Comparison of ENCODE assay signal across 8 cellular contexts in genomic region chr2:108653425-108653824, GRCh38.
DNase-seq lines count a peak whose midpoint lies in the region; ATAC-seq, FAIRE-seq and TF ChIP-seq lines count a peak whose summit lies in the region.
"Not testable (repeated sequence)": the region's sequence is repeated elsewhere in the genome, so short reads cannot be mapped to it uniquely, and the experiment has no call there.

No MANE protein-coding gene starts in this region.

- not testable (repeated sequence) for BruUV-seq in endothelial cell of umbilical vein (replicated peaks; lab: Mats Ljungman, UMichigan)

- TF ChIP-seq POLR2A in endothelial cell of umbilical vein (IDR thresholded peaks at IDR 0.05; ENCODE audit: low read depth, low read length): not testable (repeated sequence)

- H3K79me2 ChIP-seq in astrocyte (ENCODE audit: insufficient read depth, low read length): peaks cover 28% of the 10 kb centered on the region
- H3K79me2 ChIP-seq in endothelial cell of umbilical vein (ENCODE audit: control insufficient read depth, insufficient read depth, low read length): not testable (repeated sequence)

- H2AFZ ChIP-seq in astrocyte (ENCODE audit: low read depth, low read length); endothelial cell of umbilical vein (ENCODE audit: low read depth, low read length): not testable (repeated sequence)

- not testable (repeated sequence) for H3K9me3 ChIP-seq in AG04450 (ENCODE audit: control insufficient read depth, insufficient read depth, low read length); astrocyte (ENCODE audit: insufficient read depth, low read depth, low read length); endothelial cell of umbilical vein (replicated peaks; ENCODE audit: control insufficient read depth, insufficient read depth, low read length); skeletal muscle tissue (ENCODE audit: control insufficient read depth in 3 of 3, low read length in 3 of 3)

- H3K4me2 ChIP-seq in astrocyte (ENCODE audit: low read length): peak overlapping the region; percentile 46
- H3K4me2 ChIP-seq in endothelial cell of umbilical vein (ENCODE audit: insufficient read depth, low read length): not testable (repeated sequence)

- H3K9me3 Mint-ChIP-seq in activated CD4-positive, alpha-beta T cell treated with anti-CD3 and anti-CD28 coated beads for 36 hours (ENCODE audit: low read depth); astrocyte (ENCODE audit: unreplicated experiment): not testable (repeated sequence)

- H3K27ac ChIP-seq in AG04450 (ENCODE audit: low read depth, low read length): peak overlapping the region; percentile 21
- H3K27ac ChIP-seq in astrocyte (ENCODE audit: low read depth, low read length): peak overlapping the region; percentile 84
- peak overlapping the region; percentile 92 for H3K27ac ChIP-seq in endothelial cell of umbilical vein (ENCODE audit: insufficient read depth, low read depth, low read length)
- peak overlapping the region; percentile 77 for H3K27ac ChIP-seq in skeletal muscle tissue (ENCODE audit: low read depth, low read length)

- H3K36me3 Mint-ChIP-seq in activated CD4-positive, alpha-beta T cell treated with anti-CD3 and anti-CD28 coated beads for 36 hours (ENCODE audit: low read depth); astrocyte (ENCODE audit: low read depth, unreplicated experiment): not testable (repeated sequence)

- POLR2A ChIA-PET in AG04450 (lab: Yijun Ruan, JAX); activated CD4-positive, alpha-beta T cell treated with anti-CD3 and anti-CD28 coated beads for 36 hours (lab: Charles Lee); endothelial cell of umbilical vein (lab: Charles Lee): not testable (repeated sequence)

- not testable (repeated sequence) for H3K4me3 Mint-ChIP-seq in activated CD4-positive, alpha-beta T cell treated with anti-CD3 and anti-CD28 coated beads for 36 hours; astrocyte (ENCODE audit: unreplicated experiment)

- intact Hi-C loops in activated CD4-positive, alpha-beta T cell treated with anti-CD3 and anti-CD28 coated beads for 36 hours (cut with DNase I, micrococcal nuclease): loop anchor here in 1 of 2 experiments (5.0 kb wide), 1 partner anchor 64 kb away; the partner anchor contains the start of gene RANBP2
- intact Hi-C loops in endothelial cell of umbilical vein (cut with micrococcal nuclease): not testable (repeated sequence)

- not testable (repeated sequence) for ATAC-seq in activated CD4-positive, alpha-beta T cell treated with anti-CD3 and anti-CD28 coated beads for 36 hours
- peak; percentile 25 for ATAC-seq in omental fat pad (ENCODE audit: low FRiP score)

- not testable (repeated sequence) for H3K4me3 ChIP-seq in AG04450 (ENCODE audit: low read depth, low read length); astrocyte (ENCODE audit: insufficient read depth, low read depth, low read length); endothelial cell of umbilical vein (replicated peaks in 1 of 3; ENCODE audit: insufficient read depth in 1 of 3, low read depth in 1 of 3, low read length in 3 of 3); fibroblast of villous mesenchyme (ENCODE audit: low read depth, low read length); skeletal muscle tissue (ENCODE audit: low read length in 3 of 3)

- not testable (repeated sequence) for FAIRE-seq in astrocyte (lab: Jason Lieb, UNC); endothelial cell of umbilical vein (lab: Jason Lieb, UNC)

- CTCF ChIA-PET in AG04450 (lab: Charles Lee); activated CD4-positive, alpha-beta T cell treated with anti-CD3 and anti-CD28 coated beads for 36 hours (lab: Charles Lee); endothelial cell of umbilical vein (lab: Charles Lee): not testable (repeated sequence)

- H3K27ac Mint-ChIP-seq in activated CD4-positive, alpha-beta T cell treated with anti-CD3 and anti-CD28 coated beads for 36 hours: peak overlapping the region; percentile 86
- not testable (repeated sequence) for H3K27ac Mint-ChIP-seq in astrocyte (ENCODE audit: unreplicated experiment)

- H3K9ac ChIP-seq in astrocyte (ENCODE audit: low read length): peak overlapping the region; percentile 48
- H3K9ac ChIP-seq in endothelial cell of umbilical vein (replicated peaks; ENCODE audit: extremely low read depth, insufficient read depth, low read length); skeletal muscle tissue (ENCODE audit: low read depth in 1 of 3, low read length in 3 of 3): not testable (repeated sequence)

- H3K27me3 Mint-ChIP-seq in activated CD4-positive, alpha-beta T cell treated with anti-CD3 and anti-CD28 coated beads for 36 hours; astrocyte (ENCODE audit: low read depth, unreplicated experiment): not testable (repeated sequence)

- peaks cover 17% of the 10 kb centered on the region for H3K4me1 ChIP-seq in astrocyte (ENCODE audit: insufficient read depth, low read length)
- H3K4me1 ChIP-seq in endothelial cell of umbilical vein (ENCODE audit: control insufficient read depth, extremely low read depth, insufficient read depth, low read length): peaks cover 19% of the 10 kb centered on the region
- H3K4me1 ChIP-seq in skeletal muscle tissue (ENCODE audit: control insufficient read depth in 3 of 3, insufficient read depth in 3 of 3, low read length in 3 of 3): not testable (repeated sequence)

- DNase-seq in AG04450 (ENCODE audit: low read depth, low spot score); activated CD4-positive, alpha-beta T cell treated with anti-CD3 and anti-CD28 coated beads for 36 hours; omental fat pad (ENCODE audit: low spot score): not testable (repeated sequence)
- peak; percentile 56 for DNase-seq in HCEC 1CT
- peak; percentile 72 for DNase-seq in astrocyte (ENCODE audit: low read depth)
- peak; percentile 30 for DNase-seq in endothelial cell of umbilical vein (ENCODE audit: low read depth, low spot score)
- peak; percentile 52 for DNase-seq in fibroblast of villous mesenchyme (ENCODE audit: low read depth)

- TF ChIP-seq CTCF in AG04450 (IDR thresholded peaks at IDR 0.05; ENCODE audit: low read depth, low read length); astrocyte (IDR thresholded peaks at IDR 0.05; ENCODE audit: insufficient read depth, low read depth, low read length); endothelial cell of umbilical vein (IDR thresholded peaks at IDR 0.05; ENCODE audit: extremely low read depth in 1 of 2, insufficient read depth in 1 of 2, low read depth in 1 of 2, low read length in 2 of 2); fibroblast of villous mesenchyme (IDR thresholded peaks at IDR 0.05; ENCODE audit: insufficient read depth, low read depth, low read length); omental fat pad (IDR thresholded peaks at IDR 0.05): not testable (repeated sequence)

- peaks cover 41% of the 10 kb centered on the region for H3K4me1 Mint-ChIP-seq in activated CD4-positive, alpha-beta T cell treated with anti-CD3 and anti-CD28 coated beads for 36 hours
- peaks cover 24% of the 10 kb centered on the region for H3K4me1 Mint-ChIP-seq in astrocyte (ENCODE audit: low read depth, unreplicated experiment)

- not testable (repeated sequence) for H3K27me3 ChIP-seq in AG04450 (ENCODE audit: control insufficient read depth, insufficient read depth, low read length); astrocyte (ENCODE audit: insufficient read depth, low read length); endothelial cell of umbilical vein (ENCODE audit: control insufficient read depth in 2 of 2, insufficient read depth in 2 of 2, low read length in 2 of 2); skeletal muscle tissue (ENCODE audit: control insufficient read depth in 3 of 3, insufficient read depth in 3 of 3, low read length in 3 of 3)

- H3K9me1 ChIP-seq in endothelial cell of umbilical vein (replicated peaks; ENCODE audit: control insufficient read depth, extremely low read depth, insufficient read depth, low read length): not testable (repeated sequence)

- dilution Hi-C loops in endothelial cell of umbilical vein (cut with MboI; ENCODE audit: extremely low pct_ligation_motif_present, low sequenced_read_pairs): not testable (repeated sequence)

- not testable (repeated sequence) for H4K20me1 ChIP-seq in astrocyte (ENCODE audit: insufficient read depth, low read length); endothelial cell of umbilical vein (replicated peaks; ENCODE audit: control insufficient read depth, extremely low read depth, insufficient read depth, low read length)

- H3K36me3 ChIP-seq in astrocyte (ENCODE audit: insufficient read depth, low read length); endothelial cell of umbilical vein (ENCODE audit: control insufficient read depth in 2 of 2, extremely low read depth in 1 of 2, insufficient read depth in 2 of 2, low read length in 2 of 2); skeletal muscle tissue (ENCODE audit: control insufficient read depth in 3 of 3, insufficient read depth in 3 of 3, low read length in 3 of 3): not testable (repeated sequence)

Comparison
In these comparisons a context has a peak if more than half of its experiments do, and no peak if none do; other contexts are left out.
1. H3K27ac ChIP-seq: peak in every context shown above with its lines; median percentile 92 in endothelial cell of umbilical vein; 84 in astrocyte; 77 in skeletal muscle tissue; 21 in AG04450.